In the genomic region with DNA sequence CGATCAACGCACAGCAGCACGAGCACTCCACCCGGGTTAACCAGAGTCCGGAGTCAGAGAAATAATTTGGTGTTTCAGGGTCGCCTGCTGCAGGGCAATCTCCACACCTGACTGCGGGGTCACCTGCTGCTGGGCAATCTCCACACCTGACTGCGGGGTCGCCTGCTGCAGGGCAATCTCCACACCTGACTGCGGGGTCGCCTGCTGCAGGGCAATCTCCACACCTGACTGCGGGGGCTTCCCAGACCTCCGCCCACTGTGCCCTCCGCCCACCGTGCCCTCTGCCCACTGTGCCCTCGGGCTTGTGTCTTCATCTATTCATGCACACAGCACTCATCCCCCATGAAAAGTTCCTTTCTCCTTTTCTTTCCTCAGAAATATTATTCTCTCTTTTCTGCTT, we compare ENCODE assay signal across 8 cellular contexts.
"Had no signal": no experiment of that assay in that cellular context is flagged by ENCODE, and none has a peak within 500 bp of the region (broad histone marks: within the 10 kb centered on the region; RNA-seq: fewer than 3 reads in every experiment).

No MANE protein-coding gene starts in this region.

- FAIRE-seq: H1, HTR-8/SVneo, K562 had no signal

- H3K4me2 ChIP-seq: GM23338, KMS-11 had no signal

- H2AFZ ChIP-seq: GM23338 had no signal

- H3K4me3 ChIP-seq: GM23338, K562 had no signal

- DNase-seq: H7, HCEC 1CT, IMR-90 had no signal

- H3K27ac ChIP-seq: KMS-11 had no signal
